ENCODE assay signal across 1 cellular context in genomic region chr16:13168091-13168572, GRCh38.
TF ChIP-seq lines count a peak whose summit lies in the region.

No MANE protein-coding gene starts in this region.

TF ChIP-seq in K562, 482 proteins besides CTCF, POLR2A, EP300 and RAD21 (continued from another document):
- TF ChIP-seq MLLT1 (IDR thresholded peaks at IDR 0.05) (no peak), ZNF140 (CRISPR knock-in tag; IDR thresholded peaks at IDR 0.05) (no peak), ELK3 (CRISPR knock-in tag; IDR thresholded peaks at IDR 0.05) (no peak), RAD51 (IDR thresholded peaks at IDR 0.05; ENCODE audit: borderline replicate concordance, low read depth) (peak; percentile 48; the same call in 1 of the 2 replicates), SIX5 (IDR thresholded peaks at IDR 0.05; ENCODE audit: borderline replicate concordance in 1 of 2, insufficient read depth in 1 of 2, low read depth in 1 of 2, low read length in 2 of 2) (peak; percentile 37 to 39; a peak in 3 of 4 replicates), ARID4B (CRISPR knock-in tag; IDR thresholded peaks at IDR 0.05) (no peak), ZNF766 (CRISPR knock-in tag; conservative IDR thresholded peaks at IDR 0.05) (no peak), TCFL5 (CRISPR knock-in tag; conservative IDR thresholded peaks at IDR 0.05) (no peak), ZC3H8 (IDR thresholded peaks at IDR 0.05) (no peak), EP400 (IDR thresholded peaks at IDR 0.05) (no peak), HMG20A (CRISPR knock-in tag; conservative IDR thresholded peaks at IDR 0.05) (no peak), TRIM24 (IDR thresholded peaks at IDR 0.05) (no peak), RNF2 (IDR thresholded peaks at IDR 0.05) (no peak), CTBP1 (IDR thresholded peaks at IDR 0.05; ENCODE audit: borderline replicate concordance) (no peak), RREB1 (CRISPR knock-in tag; IDR thresholded peaks at IDR 0.05) (no peak), ATF1 (CRISPR knock-in tag; IDR thresholded peaks at IDR 0.05) (no peak), ATF1 (tag; IDR thresholded peaks at IDR 0.05) (no peak), KAT8 (IDR thresholded peaks at IDR 0.05; ENCODE audit: low read depth) (no peak), NCOA1 (IDR thresholded peaks at IDR 0.05; ENCODE audit: low read depth) (no peak), HDAC6 (IDR thresholded peaks at IDR 0.05; ENCODE audit: low read depth, low read length) (no peak), SP2 (IDR thresholded peaks at IDR 0.05; ENCODE audit: extremely low read depth, low read depth, low read length, poor library complexity, severe bottlenecking) (no peak), SP1 (CRISPR knock-in tag; IDR thresholded peaks at IDR 0.05) (no peak), MLX (CRISPR knock-in tag; conservative IDR thresholded peaks at IDR 0.05) (no peak), SETDB1 (IDR thresholded peaks at IDR 0.05; ENCODE audit: low read length) (no peak), MBD1 (CRISPR knock-in tag; IDR thresholded peaks at IDR 0.05) (no peak), ZBTB1 (CRISPR knock-in tag; IDR thresholded peaks at IDR 0.05; ENCODE audit: borderline replicate concordance, low read depth) (no peak), E2F1 (CRISPR knock-in tag; IDR thresholded peaks at IDR 0.05) (no peak), USF2 (CRISPR knock-in tag; IDR thresholded peaks at IDR 0.05) (peak; percentile 81), YY1 (IDR thresholded peaks at IDR 0.05; ENCODE audit: borderline replicate concordance in 1 of 3, control insufficient read depth in 1 of 3, extremely low read depth in 1 of 3, insufficient read depth in 3 of 3, insufficient read length in 1 of 3, insufficient replicate concordance in 2 of 3, low read depth in 1 of 3, low read length in 2 of 3) (peak in 1 of 3 experiments; percentile 39), USF1 (CRISPR knock-in tag; IDR thresholded peaks at IDR 0.05) (0 out of 2 replicates have a peak, but pooled peaks have one; percentile 15), ZNF551 (CRISPR knock-in tag; IDR thresholded peaks at IDR 0.05) (no peak), ZNF143 (CRISPR knock-in tag; IDR thresholded peaks at IDR 0.05) (peak; percentile 59; the same call in 1 of the 2 replicates), CBX3 (IDR thresholded peaks at IDR 0.05; ENCODE audit: borderline replicate concordance in 1 of 2, low read length in 2 of 2) (no peak), ATF6 (CRISPR knock-in tag; IDR thresholded peaks at IDR 0.05) (no peak), HCFC1 (IDR thresholded peaks at IDR 0.05; ENCODE audit: low read depth, low read length) (peak; percentile 75)
